In the genomic region with DNA sequence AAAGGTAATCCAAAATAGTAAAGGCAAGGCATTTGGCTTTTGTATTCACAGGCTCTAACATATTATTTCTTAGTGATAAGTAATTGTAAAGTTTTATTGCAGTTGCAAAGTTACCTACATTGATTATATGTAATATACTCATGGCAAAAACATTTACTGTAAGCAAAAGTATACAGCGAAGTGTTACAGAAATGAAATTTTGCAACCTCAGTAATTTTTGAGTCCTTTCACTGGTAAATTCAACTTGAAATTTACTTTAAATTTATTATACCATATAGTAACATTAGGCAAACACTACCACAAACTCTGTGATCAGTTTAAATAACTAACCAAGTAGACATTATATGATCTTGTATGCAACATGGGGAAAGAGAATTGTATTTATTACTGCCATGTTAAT, we compare ENCODE assay signal across 1 cellular context.
TF ChIP-seq lines count a peak whose summit lies in the region.

No MANE protein-coding gene starts in this region.

TF ChIP-seq in K562, 482 proteins besides CTCF, POLR2A, EP300 and RAD21 (continued from another document):
- TF ChIP-seq, protein P1, sequence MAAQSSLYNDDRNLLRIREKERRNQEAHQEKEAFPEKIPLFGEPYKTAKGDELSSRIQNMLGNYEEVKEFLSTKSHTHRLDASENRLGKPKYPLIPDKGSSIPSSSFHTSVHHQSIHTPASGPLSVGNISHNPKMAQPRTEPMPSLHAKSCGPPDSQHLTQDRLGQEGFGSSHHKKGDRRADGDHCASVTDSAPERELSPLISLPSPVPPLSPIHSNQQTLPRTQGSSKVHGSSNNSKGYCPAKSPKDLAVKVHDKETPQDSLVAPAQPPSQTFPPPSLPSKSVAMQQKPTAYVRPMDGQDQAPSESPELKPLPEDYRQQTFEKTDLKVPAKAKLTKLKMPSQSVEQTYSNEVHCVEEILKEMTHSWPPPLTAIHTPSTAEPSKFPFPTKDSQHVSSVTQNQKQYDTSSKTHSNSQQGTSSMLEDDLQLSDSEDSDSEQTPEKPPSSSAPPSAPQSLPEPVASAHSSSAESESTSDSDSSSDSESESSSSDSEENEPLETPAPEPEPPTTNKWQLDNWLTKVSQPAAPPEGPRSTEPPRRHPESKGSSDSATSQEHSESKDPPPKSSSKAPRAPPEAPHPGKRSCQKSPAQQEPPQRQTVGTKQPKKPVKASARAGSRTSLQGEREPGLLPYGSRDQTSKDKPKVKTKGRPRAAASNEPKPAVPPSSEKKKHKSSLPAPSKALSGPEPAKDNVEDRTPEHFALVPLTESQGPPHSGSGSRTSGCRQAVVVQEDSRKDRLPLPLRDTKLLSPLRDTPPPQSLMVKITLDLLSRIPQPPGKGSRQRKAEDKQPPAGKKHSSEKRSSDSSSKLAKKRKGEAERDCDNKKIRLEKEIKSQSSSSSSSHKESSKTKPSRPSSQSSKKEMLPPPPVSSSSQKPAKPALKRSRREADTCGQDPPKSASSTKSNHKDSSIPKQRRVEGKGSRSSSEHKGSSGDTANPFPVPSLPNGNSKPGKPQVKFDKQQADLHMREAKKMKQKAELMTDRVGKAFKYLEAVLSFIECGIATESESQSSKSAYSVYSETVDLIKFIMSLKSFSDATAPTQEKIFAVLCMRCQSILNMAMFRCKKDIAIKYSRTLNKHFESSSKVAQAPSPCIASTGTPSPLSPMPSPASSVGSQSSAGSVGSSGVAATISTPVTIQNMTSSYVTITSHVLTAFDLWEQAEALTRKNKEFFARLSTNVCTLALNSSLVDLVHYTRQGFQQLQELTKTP (IDR thresholded peaks at IDR 0.05; ENCODE audit: low read depth in 1 of 2, partially characterized antibody in 2 of 2) = no peak
- TF ChIP-seq, protein P2, sequence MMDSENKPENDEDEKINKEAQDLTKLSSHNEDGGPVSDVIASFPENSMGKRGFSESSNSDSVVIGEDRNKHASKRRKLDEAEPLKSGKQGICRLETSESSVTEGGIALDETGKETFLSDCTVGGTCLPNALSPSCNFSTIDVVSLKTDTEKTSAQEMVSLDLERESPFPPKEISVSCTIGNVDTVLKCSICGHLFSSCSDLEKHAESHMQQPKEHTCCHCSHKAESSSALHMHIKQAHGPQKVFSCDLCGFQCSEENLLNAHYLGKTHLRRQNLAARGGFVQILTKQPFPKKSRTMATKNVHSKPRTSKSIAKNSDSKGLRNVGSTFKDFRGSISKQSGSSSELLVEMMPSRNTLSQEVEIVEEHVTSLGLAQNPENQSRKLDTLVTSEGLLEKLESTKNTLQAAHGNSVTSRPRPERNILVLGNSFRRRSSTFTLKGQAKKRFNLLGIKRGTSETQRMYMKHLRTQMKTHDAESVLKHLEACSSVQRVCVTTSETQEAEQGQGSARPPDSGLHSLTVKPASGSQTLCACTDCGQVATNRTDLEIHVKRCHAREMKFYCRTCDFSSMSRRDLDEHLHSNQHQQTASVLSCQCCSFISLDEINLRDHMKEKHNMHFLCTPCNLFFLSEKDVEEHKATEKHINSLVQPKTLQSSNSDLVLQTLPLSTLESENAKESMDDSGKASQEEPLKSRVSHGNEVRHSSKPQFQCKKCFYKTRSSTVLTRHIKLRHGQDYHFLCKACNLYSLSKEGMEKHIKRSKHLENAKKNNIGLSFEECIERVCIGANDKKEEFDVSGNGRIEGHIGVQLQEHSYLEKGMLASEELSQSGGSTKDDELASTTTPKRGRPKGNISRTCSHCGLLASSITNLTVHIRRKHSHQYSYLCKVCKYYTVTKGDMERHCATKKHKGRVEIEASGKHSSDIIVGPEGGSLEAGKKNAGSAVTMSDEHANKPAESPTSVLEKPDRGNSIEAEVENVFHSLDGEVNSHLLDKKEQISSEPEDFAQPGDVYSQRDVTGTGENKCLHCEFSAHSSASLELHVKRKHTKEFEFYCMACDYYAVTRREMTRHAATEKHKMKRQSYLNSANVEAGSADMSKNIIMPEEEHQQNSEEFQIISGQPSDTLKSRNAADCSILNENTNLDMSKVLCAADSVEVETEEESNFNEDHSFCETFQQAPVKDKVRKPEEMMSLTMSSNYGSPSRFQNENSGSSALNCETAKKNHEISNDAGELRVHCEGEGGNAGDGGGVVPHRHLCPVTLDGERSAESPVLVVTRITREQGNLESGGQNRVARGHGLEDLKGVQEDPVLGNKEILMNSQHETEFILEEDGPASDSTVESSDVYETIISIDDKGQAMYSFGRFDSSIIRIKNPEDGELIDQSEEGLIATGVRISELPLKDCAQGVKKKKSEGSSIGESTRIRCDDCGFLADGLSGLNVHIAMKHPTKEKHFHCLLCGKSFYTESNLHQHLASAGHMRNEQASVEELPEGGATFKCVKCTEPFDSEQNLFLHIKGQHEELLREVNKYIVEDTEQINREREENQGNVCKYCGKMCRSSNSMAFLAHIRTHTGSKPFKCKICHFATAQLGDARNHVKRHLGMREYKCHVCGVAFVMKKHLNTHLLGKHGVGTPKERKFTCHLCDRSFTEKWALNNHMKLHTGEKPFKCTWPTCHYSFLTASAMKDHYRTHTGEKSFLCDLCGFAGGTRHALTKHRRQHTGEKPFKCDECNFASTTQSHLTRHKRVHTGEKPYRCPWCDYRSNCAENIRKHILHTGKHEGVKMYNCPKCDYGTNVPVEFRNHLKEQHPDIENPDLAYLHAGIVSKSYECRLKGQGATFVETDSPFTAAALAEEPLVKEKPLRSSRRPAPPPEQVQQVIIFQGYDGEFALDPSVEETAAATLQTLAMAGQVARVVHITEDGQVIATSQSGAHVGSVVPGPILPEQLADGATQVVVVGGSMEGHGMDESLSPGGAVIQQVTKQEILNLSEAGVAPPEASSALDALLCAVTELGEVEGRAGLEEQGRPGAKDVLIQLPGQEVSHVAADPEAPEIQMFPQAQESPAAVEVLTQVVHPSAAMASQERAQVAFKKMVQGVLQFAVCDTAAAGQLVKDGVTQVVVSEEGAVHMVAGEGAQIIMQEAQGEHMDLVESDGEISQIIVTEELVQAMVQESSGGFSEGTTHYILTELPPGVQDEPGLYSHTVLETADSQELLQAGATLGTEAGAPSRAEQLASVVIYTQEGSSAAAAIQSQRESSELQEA (IDR thresholded peaks at IDR 0.05; ENCODE audit: low read depth) = no peak
- TF ChIP-seq POLR2H (tag; IDR thresholded peaks at IDR 0.05; ENCODE audit: low read depth) (no peak), HOXB6 (CRISPR knock-in tag; IDR thresholded peaks at IDR 0.05; ENCODE audit: borderline replicate concordance) (no peak), RBM15 (IDR thresholded peaks at IDR 0.05; ENCODE audit: insufficient read depth, low read length) (no peak), SREBF2 (CRISPR knock-in tag; IDR thresholded peaks at IDR 0.05) (no peak), CTBP1 (IDR thresholded peaks at IDR 0.05; ENCODE audit: borderline replicate concordance) (no peak), SAP30 (IDR thresholded peaks at IDR 0.05; ENCODE audit: borderline replicate concordance, insufficient read depth, low read depth, low read length, poor library complexity, severe bottlenecking) (no peak)
